In the genomic region with DNA sequence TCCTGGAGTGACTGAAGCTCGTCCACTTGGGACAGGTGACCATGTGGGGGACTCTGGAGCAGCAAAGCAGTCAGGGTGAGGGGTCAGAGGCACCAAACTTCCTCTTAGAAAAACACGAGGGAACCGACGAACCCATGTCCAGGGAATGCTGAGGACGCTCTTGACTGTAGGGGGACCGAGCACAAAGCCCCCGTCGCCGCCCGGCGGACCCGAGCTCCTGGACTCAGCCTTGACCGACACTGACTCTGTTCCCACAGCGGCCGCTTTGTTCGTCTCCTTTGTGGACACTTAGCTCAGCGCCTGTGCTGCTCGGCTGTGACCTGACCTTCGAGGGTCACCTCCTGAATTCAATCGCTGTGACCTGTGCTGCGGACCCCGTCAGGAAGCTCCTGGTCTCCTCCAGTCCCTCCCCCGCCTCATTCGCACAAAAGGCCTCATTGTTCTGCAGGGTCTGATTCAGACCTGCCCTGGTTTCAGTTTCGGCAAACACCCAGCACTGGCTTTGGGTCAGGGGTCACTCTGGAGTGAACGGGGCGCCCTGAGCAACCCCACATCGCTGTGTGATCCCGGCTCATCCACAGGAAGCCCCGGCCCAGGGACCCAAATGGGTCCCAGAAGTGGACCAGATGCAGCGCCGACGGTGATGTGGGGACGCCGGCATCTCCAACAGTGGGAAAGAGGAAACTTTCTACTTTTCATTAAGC, we compare ENCODE assay signal across 1 cellular context.
TF ChIP-seq lines count a peak whose summit lies in the region.
"Not testable (repeated sequence)": the region's sequence is repeated elsewhere in the genome, so short reads cannot be mapped to it uniquely, and the experiment has no call there.

No MANE protein-coding gene starts in this region.

TF ChIP-seq in HepG2, 621 proteins besides CTCF, POLR2A, EP300 and RAD21 (continued from another document and continues in another):
- peak; percentile 63; the same call in 1 of the 2 replicates for TF ChIP-seq WIZ (CRISPR knock-in tag; IDR thresholded peaks at IDR 0.05)
- TF ChIP-seq GABPB1 (CRISPR knock-in tag; IDR thresholded peaks at IDR 0.05) = peak; percentile 81
- TF ChIP-seq ZKSCAN8 (CRISPR knock-in tag; IDR thresholded peaks at IDR 0.05; ENCODE audit: borderline replicate concordance) = peak; percentile 82
- TF ChIP-seq ARHGAP35 (CRISPR knock-in tag; IDR thresholded peaks at IDR 0.05; ENCODE audit: borderline replicate concordance) = peak; percentile 91
- 0 out of 2 replicates have a peak, but pooled peaks have one; percentile 64 for TF ChIP-seq RELA (CRISPR knock-in tag; IDR thresholded peaks at IDR 0.05)
- peak; percentile 47; the same call in 1 of the 2 replicates for TF ChIP-seq ZC3H4 (CRISPR knock-in tag; IDR thresholded peaks at IDR 0.05; ENCODE audit: borderline replicate concordance)
- peak; percentile 35; the same call in 1 of the 2 replicates for TF ChIP-seq LCORL (IDR thresholded peaks at IDR 0.05)
- peak; percentile 98 for TF ChIP-seq LCORL (CRISPR knock-in tag; IDR thresholded peaks at IDR 0.05)
- TF ChIP-seq, protein P1, sequence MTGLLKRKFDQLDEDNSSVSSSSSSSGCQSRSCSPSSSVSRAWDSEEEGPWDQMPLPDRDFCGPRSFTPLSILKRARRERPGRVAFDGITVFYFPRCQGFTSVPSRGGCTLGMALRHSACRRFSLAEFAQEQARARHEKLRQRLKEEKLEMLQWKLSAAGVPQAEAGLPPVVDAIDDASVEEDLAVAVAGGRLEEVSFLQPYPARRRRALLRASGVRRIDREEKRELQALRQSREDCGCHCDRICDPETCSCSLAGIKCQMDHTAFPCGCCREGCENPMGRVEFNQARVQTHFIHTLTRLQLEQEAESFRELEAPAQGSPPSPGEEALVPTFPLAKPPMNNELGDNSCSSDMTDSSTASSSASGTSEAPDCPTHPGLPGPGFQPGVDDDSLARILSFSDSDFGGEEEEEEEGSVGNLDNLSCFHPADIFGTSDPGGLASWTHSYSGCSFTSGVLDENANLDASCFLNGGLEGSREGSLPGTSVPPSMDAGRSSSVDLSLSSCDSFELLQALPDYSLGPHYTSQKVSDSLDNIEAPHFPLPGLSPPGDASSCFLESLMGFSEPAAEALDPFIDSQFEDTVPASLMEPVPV (CRISPR knock-in tag; IDR thresholded peaks at IDR 0.05) = peak; percentile 66; the same call in 1 of the 2 replicates
- peak; percentile 24; the same call in 1 of the 2 replicates for TF ChIP-seq ZNF121 (CRISPR knock-in tag; IDR thresholded peaks at IDR 0.05)
- peak; percentile 32; the same call in 1 of the 2 replicates for TF ChIP-seq RFX3 (CRISPR knock-in tag; IDR thresholded peaks at IDR 0.05)
- TF ChIP-seq, protein P2, sequence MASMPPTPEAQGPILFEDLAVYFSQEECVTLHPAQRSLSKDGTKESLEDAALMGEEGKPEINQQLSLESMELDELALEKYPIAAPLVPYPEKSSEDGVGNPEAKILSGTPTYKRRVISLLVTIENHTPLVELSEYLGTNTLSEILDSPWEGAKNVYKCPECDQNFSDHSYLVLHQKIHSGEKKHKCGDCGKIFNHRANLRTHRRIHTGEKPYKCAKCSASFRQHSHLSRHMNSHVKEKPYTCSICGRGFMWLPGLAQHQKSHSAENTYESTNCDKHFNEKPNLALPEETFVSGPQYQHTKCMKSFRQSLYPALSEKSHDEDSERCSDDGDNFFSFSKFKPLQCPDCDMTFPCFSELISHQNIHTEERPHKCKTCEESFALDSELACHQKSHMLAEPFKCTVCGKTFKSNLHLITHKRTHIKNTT (CRISPR knock-in tag; IDR thresholded peaks at IDR 0.05) = 0 out of 2 replicates have a peak, but pooled peaks have one; percentile 63
- TF ChIP-seq ZNF703 (CRISPR knock-in tag; IDR thresholded peaks at IDR 0.05; ENCODE audit: borderline replicate concordance) = peak; percentile 96
- TF ChIP-seq FOXP4 (CRISPR knock-in tag; IDR thresholded peaks at IDR 0.05) = peak; percentile 91
- TF ChIP-seq, protein P3, sequence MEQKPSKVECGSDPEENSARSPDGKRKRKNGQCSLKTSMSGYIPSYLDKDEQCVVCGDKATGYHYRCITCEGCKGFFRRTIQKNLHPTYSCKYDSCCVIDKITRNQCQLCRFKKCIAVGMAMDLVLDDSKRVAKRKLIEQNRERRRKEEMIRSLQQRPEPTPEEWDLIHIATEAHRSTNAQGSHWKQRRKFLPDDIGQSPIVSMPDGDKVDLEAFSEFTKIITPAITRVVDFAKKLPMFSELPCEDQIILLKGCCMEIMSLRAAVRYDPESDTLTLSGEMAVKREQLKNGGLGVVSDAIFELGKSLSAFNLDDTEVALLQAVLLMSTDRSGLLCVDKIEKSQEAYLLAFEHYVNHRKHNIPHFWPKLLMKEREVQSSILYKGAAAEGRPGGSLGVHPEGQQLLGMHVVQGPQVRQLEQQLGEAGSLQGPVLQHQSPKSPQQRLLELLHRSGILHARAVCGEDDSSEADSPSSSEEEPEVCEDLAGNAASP (CRISPR knock-in tag; IDR thresholded peaks at IDR 0.05; ENCODE audit: borderline replicate concordance) = peak; percentile 98
- TF ChIP-seq TOE1 (CRISPR knock-in tag; IDR thresholded peaks at IDR 0.05) = peak; percentile 83; the same call in 1 of the 2 replicates
- TF ChIP-seq MXD1 (CRISPR knock-in tag; IDR thresholded peaks at IDR 0.05) = peak; percentile 84; the same call in 1 of the 2 replicates
- TF ChIP-seq ZFP1 (CRISPR knock-in tag; IDR thresholded peaks at IDR 0.05) = peak; percentile 93
- TF ChIP-seq ELF1 (CRISPR knock-in tag; IDR thresholded peaks at IDR 0.05) = peak; percentile 68
- peak; percentile 86 for TF ChIP-seq ZNF317 (CRISPR knock-in tag; IDR thresholded peaks at IDR 0.05)
- peak; percentile 89 for TF ChIP-seq KLF6 (CRISPR knock-in tag; IDR thresholded peaks at IDR 0.05)
- TF ChIP-seq ZNF256 (CRISPR knock-in tag; conservative IDR thresholded peaks at IDR 0.05) = peak; percentile 36; the same call in 1 of the 2 replicates
- TF ChIP-seq, protein P4, sequence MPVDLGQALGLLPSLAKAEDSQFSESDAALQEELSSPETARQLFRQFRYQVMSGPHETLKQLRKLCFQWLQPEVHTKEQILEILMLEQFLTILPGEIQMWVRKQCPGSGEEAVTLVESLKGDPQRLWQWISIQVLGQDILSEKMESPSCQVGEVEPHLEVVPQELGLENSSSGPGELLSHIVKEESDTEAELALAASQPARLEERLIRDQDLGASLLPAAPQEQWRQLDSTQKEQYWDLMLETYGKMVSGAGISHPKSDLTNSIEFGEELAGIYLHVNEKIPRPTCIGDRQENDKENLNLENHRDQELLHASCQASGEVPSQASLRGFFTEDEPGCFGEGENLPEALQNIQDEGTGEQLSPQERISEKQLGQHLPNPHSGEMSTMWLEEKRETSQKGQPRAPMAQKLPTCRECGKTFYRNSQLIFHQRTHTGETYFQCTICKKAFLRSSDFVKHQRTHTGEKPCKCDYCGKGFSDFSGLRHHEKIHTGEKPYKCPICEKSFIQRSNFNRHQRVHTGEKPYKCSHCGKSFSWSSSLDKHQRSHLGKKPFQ (CRISPR knock-in tag; IDR thresholded peaks at IDR 0.05; ENCODE audit: insufficient replicate concordance) = peak; percentile 80
- TF ChIP-seq, protein P5, sequence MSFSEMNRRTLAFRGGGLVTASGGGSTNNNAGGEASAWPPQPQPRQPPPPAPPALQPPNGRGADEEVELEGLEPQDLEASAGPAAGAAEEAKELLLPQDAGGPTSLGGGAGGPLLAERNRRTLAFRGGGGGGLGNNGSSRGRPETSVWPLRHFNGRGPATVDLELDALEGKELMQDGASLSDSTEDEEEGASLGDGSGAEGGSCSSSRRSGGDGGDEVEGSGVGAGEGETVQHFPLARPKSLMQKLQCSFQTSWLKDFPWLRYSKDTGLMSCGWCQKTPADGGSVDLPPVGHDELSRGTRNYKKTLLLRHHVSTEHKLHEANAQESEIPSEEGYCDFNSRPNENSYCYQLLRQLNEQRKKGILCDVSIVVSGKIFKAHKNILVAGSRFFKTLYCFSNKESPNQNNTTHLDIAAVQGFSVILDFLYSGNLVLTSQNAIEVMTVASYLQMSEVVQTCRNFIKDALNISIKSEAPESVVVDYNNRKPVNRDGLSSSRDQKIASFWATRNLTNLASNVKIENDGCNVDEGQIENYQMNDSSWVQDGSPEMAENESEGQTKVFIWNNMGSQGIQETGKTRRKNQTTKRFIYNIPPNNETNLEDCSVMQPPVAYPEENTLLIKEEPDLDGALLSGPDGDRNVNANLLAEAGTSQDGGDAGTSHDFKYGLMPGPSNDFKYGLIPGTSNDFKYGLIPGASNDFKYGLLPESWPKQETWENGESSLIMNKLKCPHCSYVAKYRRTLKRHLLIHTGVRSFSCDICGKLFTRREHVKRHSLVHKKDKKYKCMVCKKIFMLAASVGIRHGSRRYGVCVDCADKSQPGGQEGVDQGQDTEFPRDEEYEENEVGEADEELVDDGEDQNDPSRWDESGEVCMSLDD (CRISPR knock-in tag; IDR thresholded peaks at IDR 0.05; ENCODE audit: borderline replicate concordance) = peak; percentile 91; the same call in 1 of the 2 replicates
- TF ChIP-seq, protein P6, sequence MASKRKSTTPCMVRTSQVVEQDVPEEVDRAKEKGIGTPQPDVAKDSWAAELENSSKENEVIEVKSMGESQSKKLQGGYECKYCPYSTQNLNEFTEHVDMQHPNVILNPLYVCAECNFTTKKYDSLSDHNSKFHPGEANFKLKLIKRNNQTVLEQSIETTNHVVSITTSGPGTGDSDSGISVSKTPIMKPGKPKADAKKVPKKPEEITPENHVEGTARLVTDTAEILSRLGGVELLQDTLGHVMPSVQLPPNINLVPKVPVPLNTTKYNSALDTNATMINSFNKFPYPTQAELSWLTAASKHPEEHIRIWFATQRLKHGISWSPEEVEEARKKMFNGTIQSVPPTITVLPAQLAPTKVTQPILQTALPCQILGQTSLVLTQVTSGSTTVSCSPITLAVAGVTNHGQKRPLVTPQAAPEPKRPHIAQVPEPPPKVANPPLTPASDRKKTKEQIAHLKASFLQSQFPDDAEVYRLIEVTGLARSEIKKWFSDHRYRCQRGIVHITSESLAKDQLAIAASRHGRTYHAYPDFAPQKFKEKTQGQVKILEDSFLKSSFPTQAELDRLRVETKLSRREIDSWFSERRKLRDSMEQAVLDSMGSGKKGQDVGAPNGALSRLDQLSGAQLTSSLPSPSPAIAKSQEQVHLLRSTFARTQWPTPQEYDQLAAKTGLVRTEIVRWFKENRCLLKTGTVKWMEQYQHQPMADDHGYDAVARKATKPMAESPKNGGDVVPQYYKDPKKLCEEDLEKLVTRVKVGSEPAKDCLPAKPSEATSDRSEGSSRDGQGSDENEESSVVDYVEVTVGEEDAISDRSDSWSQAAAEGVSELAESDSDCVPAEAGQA (IDR thresholded peaks at IDR 0.05; ENCODE audit: low read depth) = peak; percentile 57; the same call in 1 of the 2 replicates
- TF ChIP-seq, protein P6 (CRISPR knock-in tag; IDR thresholded peaks at IDR 0.05; ENCODE audit: borderline replicate concordance) = not testable (repeated sequence)
- TF ChIP-seq RARA (CRISPR knock-in tag; IDR thresholded peaks at IDR 0.05) = peak; percentile 100
- 0 out of 2 replicates have a peak, but pooled peaks have one; percentile 76 for TF ChIP-seq ZNF136 (CRISPR knock-in tag; IDR thresholded peaks at IDR 0.05; ENCODE audit: low read depth)
- peak; percentile 79; the same call in 1 of the 2 replicates for TF ChIP-seq TFAP4 (IDR thresholded peaks at IDR 0.05; ENCODE audit: borderline replicate concordance, low read depth)
- peak; percentile 91 for TF ChIP-seq ASH2L (IDR thresholded peaks at IDR 0.05; ENCODE audit: insufficient read length, low read depth, low read length)
- TF ChIP-seq ZNF878 (CRISPR knock-in tag; IDR thresholded peaks at IDR 0.05) = peak; percentile 61; the same call in 1 of the 2 replicates
- peak; percentile 72; the same call in 1 of the 2 replicates for TF ChIP-seq SP4 (CRISPR knock-in tag; IDR thresholded peaks at IDR 0.05)
- peak; percentile 79 for TF ChIP-seq ZNF274 (CRISPR knock-in tag; IDR thresholded peaks at IDR 0.05)
- TF ChIP-seq KAT8 (CRISPR knock-in tag; IDR thresholded peaks at IDR 0.05) = peak; percentile 83
- TF ChIP-seq ZNF460 (CRISPR knock-in tag; IDR thresholded peaks at IDR 0.05; ENCODE audit: borderline replicate concordance) = peak; percentile 65; the same call in 1 of the 2 replicates
- peak; percentile 44; the same call in 1 of the 2 replicates for TF ChIP-seq ZNF775 (CRISPR knock-in tag; IDR thresholded peaks at IDR 0.05; ENCODE audit: borderline replicate concordance)
- peak; percentile 88 for TF ChIP-seq KDM2A (CRISPR knock-in tag; IDR thresholded peaks at IDR 0.05; ENCODE audit: borderline replicate concordance, low read depth)
- peak; percentile 22; the same call in 1 of the 2 replicates for TF ChIP-seq CREB1 (IDR thresholded peaks at IDR 0.05)
- TF ChIP-seq CREB1 (CRISPR knock-in tag; IDR thresholded peaks at IDR 0.05) = not testable (repeated sequence)
